Comparison of ENCODE assay signal across 9 cellular contexts in genomic region chr14:71166434-71166833, GRCh38.
A peak's percentile ranks its signal among the peaks of the same experiment; 100 is the strongest.
DNase-seq lines count a peak whose midpoint lies in the region; ATAC-seq and TF ChIP-seq lines count a peak whose summit lies in the region.
"Had no signal": no experiment of that assay in that cellular context is flagged by ENCODE, and none has a peak within 500 bp of the region (broad histone marks: within the 10 kb centered on the region; RNA-seq: fewer than 3 reads in every experiment).

No MANE protein-coding gene starts in this region.

- H3T11ph ChIP-seq in H9 (ENCODE audit: low read length), result no peak overlapping the region

- H3K9me3 ChIP-seq in BE2C (no peaks in the 10 kb centered on the region), H9 (ENCODE audit: control insufficient read depth, low read depth, low read length) (no peaks in the 10 kb centered on the region)
- H3K9me3 ChIP-seq: upper lobe of left lung had no signal

- no peak overlapping the region for H4K8ac ChIP-seq in H9 (replicated peaks; ENCODE audit: insufficient read length, low read depth, low read length)

- no peaks in the 10 kb centered on the region for H3K36me3 ChIP-seq in BE2C
- H3K36me3 ChIP-seq: upper lobe of left lung had no signal

- no peak overlapping the region for H3K23ac ChIP-seq in H9 (ENCODE audit: insufficient read length, low read depth, low read length)

- H2BK120ac ChIP-seq in H9 (ENCODE audit: low read depth, low read length, poor library complexity, severe bottlenecking), result no peak overlapping the region

- no peaks in the 10 kb centered on the region for H4K20me1 ChIP-seq in H9 (ENCODE audit: control insufficient read depth, insufficient read depth, insufficient read length)

- H3K23me2 ChIP-seq in H9 (ENCODE audit: insufficient read length, low read depth, low read length, poor library complexity, severe bottlenecking), result no peaks in the 10 kb centered on the region

- no peak overlapping the region for H2BK20ac ChIP-seq in H9 (ENCODE audit: low read depth, low read length, poor library complexity, severe bottlenecking)

- no peaks in the 10 kb centered on the region for H3K79me2 ChIP-seq in H9 (ENCODE audit: insufficient read depth, low read length)

- no peak overlapping the region for H3K27ac ChIP-seq in H9 (ENCODE audit: insufficient read length, low read depth, low read length)
- H3K27ac ChIP-seq: upper lobe of left lung had no signal

- H4K5ac ChIP-seq in H9 (ENCODE audit: insufficient read length, low read depth, low read length), result no peak overlapping the region

- no peak overlapping the region for H3K14ac ChIP-seq in H9 (ENCODE audit: insufficient read depth, low read length)

- peaks cover 19% of the 10 kb centered on the region for H3K4me1 ChIP-seq in BE2C
- no peaks in the 10 kb centered on the region for H3K4me1 ChIP-seq in H9 (ENCODE audit: insufficient read depth, low read length)

- H3K4me1 Mint-ChIP-seq in H9, result peaks cover 9 to 13% of the 10 kb centered on the region in 2 experiments

- no peak overlapping the region for H3K56ac ChIP-seq in H9 (ENCODE audit: insufficient read length, low read depth, low read length)

- H3K18ac ChIP-seq in H9 (ENCODE audit: insufficient read length, low read depth, low read length), result no peak overlapping the region

- H3K4me3 ChIP-seq in BE2C (ENCODE audit: low read depth, low read length), result no peak overlapping the region
- H3K4me3 ChIP-seq: upper lobe of left lung had no signal

- intact Hi-C loops in head of caudate nucleus (cut with DNase I), result no loop called here

- H2BK5ac ChIP-seq in H9 (ENCODE audit: insufficient read length, low read length), result no peak overlapping the region

- ATAC-seq in SK-N-SH treated with all-trans-retinoic acid at 6 μM for 48 hours (peak; percentile 92), GM21825 (IDR thresholded peaks at IDR 0.05; ENCODE audit: unreplicated experiment) (no peak), HG02763 (IDR thresholded peaks at IDR 0.05; ENCODE audit: unreplicated experiment) (no peak)

- no peaks in the 10 kb centered on the region for H3K27me3 ChIP-seq in BE2C
- H3K27me3 ChIP-seq in H9 (ENCODE audit: insufficient read depth, low read length), result no peaks in the 10 kb centered on the region
- H3K27me3 ChIP-seq: upper lobe of left lung had no signal

- no peaks in the 10 kb centered on the region for H3K27me3 Mint-ChIP-seq in H9 (ENCODE audit: low read depth)

- H2AK5ac ChIP-seq in H9 (ENCODE audit: insufficient read length, low read length), result no peak overlapping the region

- no peak overlapping the region for H3K4me3 Mint-ChIP-seq in H9

- no peak overlapping the region for H2BK15ac ChIP-seq in H9 (ENCODE audit: low read depth, low read length)

- H2BK12ac ChIP-seq in H9 (ENCODE audit: insufficient read length, low read depth, low read length), result no peak overlapping the region

- no peak overlapping the region for H3K27ac Mint-ChIP-seq in H9

- H2AFZ ChIP-seq in H9 (ENCODE audit: low read length), result no peak overlapping the region

- H3K9me3 Mint-ChIP-seq in H9, result no peaks in the 10 kb centered on the region; a peak in 1 of 5 replicates

- peaks cover 0 to 1% (median 0%) of the 10 kb centered on the region in 3 experiments; a peak in 1 of 7 replicates for H3K36me3 Mint-ChIP-seq in H9 (ENCODE audit: insufficient read depth in 1 of 3, low read depth in 3 of 3)

- no peak overlapping the region for H3K4ac ChIP-seq in H9 (ENCODE audit: low read depth, low read length)

- DNase-seq in BE2C (peak; percentile 58), H9 (no peak), head of caudate nucleus (peak in 33 of 42 donors; percentile 18 to 86 (median 58)), superior temporal gyrus (ENCODE audit: extremely low spot score) (peak; percentile 71), KG1 (lab: John Stamatoyannopoulos, UW) (no peak)

- TF ChIP-seq CTCF in BE2C (IDR thresholded peaks at IDR 0.05; ENCODE audit: low read depth, low read length), result peak; percentile 92
- TF ChIP-seq CTCF in H9 (conservative IDR thresholded peaks at IDR 0.05), result peak; percentile 62

- WGBS in H9 (ENCODE audit: extremely low coverage, insufficient read length, low lambda C conversion rate), result no CpG with 5 or more reads among the region's 1 CpG

- no peak overlapping the region for H4K91ac ChIP-seq in H9 (ENCODE audit: insufficient read length, low read depth, low read length)

- H3K79me1 ChIP-seq in H9 (ENCODE audit: insufficient read depth, low read depth, low read length, poor library complexity, severe bottlenecking), result no peaks in the 10 kb centered on the region

- H3K4me2 ChIP-seq in H9 (ENCODE audit: insufficient read depth, insufficient read length, low read length), result no peak overlapping the region

- no peak overlapping the region for H3K9ac ChIP-seq in H9 (ENCODE audit: extremely low read depth, insufficient read length, low read length)

TF ChIP-seq in SK-N-SH treated with all-trans-retinoic acid at 6 μM for 48 hours, 23 proteins besides CTCF, POLR2A, EP300 and RAD21:
- TF ChIP-seq ZC3H10 (CRISPR knock-in tag; IDR thresholded peaks at IDR 0.05) (no peak), RARB (CRISPR knock-in tag; IDR thresholded peaks at IDR 0.05) (no peak), BACH2 (CRISPR knock-in tag; IDR thresholded peaks at IDR 0.05; ENCODE audit: borderline replicate concordance) (no peak), GLIS3 (CRISPR knock-in tag; IDR thresholded peaks at IDR 0.05) (no peak), ISL1 (CRISPR knock-in tag; IDR thresholded peaks at IDR 0.05) (no peak), ZFP30 (CRISPR knock-in tag; IDR thresholded peaks at IDR 0.05) (no peak), TSHZ2 (CRISPR knock-in tag; IDR thresholded peaks at IDR 0.05) (no peak), CREB5 (CRISPR knock-in tag; IDR thresholded peaks at IDR 0.05; ENCODE audit: low read depth) (no peak), TCF4 (CRISPR knock-in tag; IDR thresholded peaks at IDR 0.05; ENCODE audit: borderline replicate concordance) (no peak), TOX (CRISPR knock-in tag; IDR thresholded peaks at IDR 0.05; ENCODE audit: borderline replicate concordance) (no peak), ZNF8 (CRISPR knock-in tag; IDR thresholded peaks at IDR 0.05) (no peak), ZNF565 (CRISPR knock-in tag; conservative IDR thresholded peaks at IDR 0.05; ENCODE audit: low read depth) (no peak), ZNF70 (CRISPR knock-in tag; IDR thresholded peaks at IDR 0.05) (no peak), ESRRG (CRISPR knock-in tag; IDR thresholded peaks at IDR 0.05) (no peak), POU6F1 (CRISPR knock-in tag; IDR thresholded peaks at IDR 0.05; ENCODE audit: borderline replicate concordance, low read depth) (no peak), OSR1 (CRISPR knock-in tag; IDR thresholded peaks at IDR 0.05) (no peak), CSDC2 (CRISPR knock-in tag; IDR thresholded peaks at IDR 0.05) (no peak), PPARA (CRISPR knock-in tag; IDR thresholded peaks at IDR 0.05; ENCODE audit: borderline replicate concordance) (no peak)
TF ChIP-seq in SK-N-SH treated with all-trans-retinoic acid at 6 μM for 48 hours: peak in this region for 0.

Comparison
In these comparisons a context has a peak if more than half of its experiments do, and no peak if none do; other contexts are left out.
1. DNase-seq: peak in BE2C (single experiment), head of caudate nucleus (33 of 42) and superior temporal gyrus (single experiment); none in H9 (single experiment) and KG1 (single experiment).